In genomic region chr6:43999628-44000027, GRCh38 we compare ENCODE assay signal across 1 cellular context.
TF ChIP-seq lines count a peak whose summit lies in the region.

No MANE protein-coding gene starts in this region.

TF ChIP-seq in HepG2, 621 proteins besides CTCF, POLR2A, EP300 and RAD21 (continued from another document):
- TF ChIP-seq, protein P1, sequence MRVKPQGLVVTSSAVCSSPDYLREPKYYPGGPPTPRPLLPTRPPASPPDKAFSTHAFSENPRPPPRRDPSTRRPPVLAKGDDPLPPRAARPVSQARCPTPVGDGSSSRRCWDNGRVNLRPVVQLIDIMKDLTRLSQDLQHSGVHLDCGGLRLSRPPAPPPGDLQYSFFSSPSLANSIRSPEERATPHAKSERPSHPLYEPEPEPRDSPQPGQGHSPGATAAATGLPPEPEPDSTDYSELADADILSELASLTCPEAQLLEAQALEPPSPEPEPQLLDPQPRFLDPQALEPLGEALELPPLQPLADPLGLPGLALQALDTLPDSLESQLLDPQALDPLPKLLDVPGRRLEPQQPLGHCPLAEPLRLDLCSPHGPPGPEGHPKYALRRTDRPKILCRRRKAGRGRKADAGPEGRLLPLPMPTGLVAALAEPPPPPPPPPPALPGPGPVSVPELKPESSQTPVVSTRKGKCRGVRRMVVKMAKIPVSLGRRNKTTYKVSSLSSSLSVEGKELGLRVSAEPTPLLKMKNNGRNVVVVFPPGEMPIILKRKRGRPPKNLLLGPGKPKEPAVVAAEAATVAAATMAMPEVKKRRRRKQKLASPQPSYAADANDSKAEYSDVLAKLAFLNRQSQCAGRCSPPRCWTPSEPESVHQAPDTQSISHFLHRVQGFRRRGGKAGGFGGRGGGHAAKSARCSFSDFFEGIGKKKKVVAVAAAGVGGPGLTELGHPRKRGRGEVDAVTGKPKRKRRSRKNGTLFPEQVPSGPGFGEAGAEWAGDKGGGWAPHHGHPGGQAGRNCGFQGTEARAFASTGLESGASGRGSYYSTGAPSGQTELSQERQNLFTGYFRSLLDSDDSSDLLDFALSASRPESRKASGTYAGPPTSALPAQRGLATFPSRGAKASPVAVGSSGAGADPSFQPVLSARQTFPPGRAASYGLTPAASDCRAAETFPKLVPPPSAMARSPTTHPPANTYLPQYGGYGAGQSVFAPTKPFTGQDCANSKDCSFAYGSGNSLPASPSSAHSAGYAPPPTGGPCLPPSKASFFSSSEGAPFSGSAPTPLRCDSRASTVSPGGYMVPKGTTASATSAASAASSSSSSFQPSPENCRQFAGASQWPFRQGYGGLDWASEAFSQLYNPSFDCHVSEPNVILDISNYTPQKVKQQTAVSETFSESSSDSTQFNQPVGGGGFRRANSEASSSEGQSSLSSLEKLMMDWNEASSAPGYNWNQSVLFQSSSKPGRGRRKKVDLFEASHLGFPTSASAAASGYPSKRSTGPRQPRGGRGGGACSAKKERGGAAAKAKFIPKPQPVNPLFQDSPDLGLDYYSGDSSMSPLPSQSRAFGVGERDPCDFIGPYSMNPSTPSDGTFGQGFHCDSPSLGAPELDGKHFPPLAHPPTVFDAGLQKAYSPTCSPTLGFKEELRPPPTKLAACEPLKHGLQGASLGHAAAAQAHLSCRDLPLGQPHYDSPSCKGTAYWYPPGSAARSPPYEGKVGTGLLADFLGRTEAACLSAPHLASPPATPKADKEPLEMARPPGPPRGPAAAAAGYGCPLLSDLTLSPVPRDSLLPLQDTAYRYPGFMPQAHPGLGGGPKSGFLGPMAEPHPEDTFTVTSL (CRISPR knock-in tag; IDR thresholded peaks at IDR 0.05; ENCODE audit: borderline replicate concordance) = 0 out of 2 replicates have a peak, but pooled peaks have one; percentile 26
- TF ChIP-seq ZC3H4 (CRISPR knock-in tag; IDR thresholded peaks at IDR 0.05; ENCODE audit: borderline replicate concordance) = peak; percentile 72; the same call in 1 of the 2 replicates
- TF ChIP-seq, protein P2, sequence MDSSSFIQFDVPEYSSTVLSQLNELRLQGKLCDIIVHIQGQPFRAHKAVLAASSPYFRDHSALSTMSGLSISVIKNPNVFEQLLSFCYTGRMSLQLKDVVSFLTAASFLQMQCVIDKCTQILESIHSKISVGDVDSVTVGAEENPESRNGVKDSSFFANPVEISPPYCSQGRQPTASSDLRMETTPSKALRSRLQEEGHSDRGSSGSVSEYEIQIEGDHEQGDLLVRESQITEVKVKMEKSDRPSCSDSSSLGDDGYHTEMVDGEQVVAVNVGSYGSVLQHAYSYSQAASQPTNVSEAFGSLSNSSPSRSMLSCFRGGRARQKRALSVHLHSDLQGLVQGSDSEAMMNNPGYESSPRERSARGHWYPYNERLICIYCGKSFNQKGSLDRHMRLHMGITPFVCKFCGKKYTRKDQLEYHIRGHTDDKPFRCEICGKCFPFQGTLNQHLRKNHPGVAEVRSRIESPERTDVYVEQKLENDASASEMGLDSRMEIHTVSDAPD (CRISPR knock-in tag; IDR thresholded peaks at IDR 0.05) = no peak
- TF ChIP-seq, protein P3, sequence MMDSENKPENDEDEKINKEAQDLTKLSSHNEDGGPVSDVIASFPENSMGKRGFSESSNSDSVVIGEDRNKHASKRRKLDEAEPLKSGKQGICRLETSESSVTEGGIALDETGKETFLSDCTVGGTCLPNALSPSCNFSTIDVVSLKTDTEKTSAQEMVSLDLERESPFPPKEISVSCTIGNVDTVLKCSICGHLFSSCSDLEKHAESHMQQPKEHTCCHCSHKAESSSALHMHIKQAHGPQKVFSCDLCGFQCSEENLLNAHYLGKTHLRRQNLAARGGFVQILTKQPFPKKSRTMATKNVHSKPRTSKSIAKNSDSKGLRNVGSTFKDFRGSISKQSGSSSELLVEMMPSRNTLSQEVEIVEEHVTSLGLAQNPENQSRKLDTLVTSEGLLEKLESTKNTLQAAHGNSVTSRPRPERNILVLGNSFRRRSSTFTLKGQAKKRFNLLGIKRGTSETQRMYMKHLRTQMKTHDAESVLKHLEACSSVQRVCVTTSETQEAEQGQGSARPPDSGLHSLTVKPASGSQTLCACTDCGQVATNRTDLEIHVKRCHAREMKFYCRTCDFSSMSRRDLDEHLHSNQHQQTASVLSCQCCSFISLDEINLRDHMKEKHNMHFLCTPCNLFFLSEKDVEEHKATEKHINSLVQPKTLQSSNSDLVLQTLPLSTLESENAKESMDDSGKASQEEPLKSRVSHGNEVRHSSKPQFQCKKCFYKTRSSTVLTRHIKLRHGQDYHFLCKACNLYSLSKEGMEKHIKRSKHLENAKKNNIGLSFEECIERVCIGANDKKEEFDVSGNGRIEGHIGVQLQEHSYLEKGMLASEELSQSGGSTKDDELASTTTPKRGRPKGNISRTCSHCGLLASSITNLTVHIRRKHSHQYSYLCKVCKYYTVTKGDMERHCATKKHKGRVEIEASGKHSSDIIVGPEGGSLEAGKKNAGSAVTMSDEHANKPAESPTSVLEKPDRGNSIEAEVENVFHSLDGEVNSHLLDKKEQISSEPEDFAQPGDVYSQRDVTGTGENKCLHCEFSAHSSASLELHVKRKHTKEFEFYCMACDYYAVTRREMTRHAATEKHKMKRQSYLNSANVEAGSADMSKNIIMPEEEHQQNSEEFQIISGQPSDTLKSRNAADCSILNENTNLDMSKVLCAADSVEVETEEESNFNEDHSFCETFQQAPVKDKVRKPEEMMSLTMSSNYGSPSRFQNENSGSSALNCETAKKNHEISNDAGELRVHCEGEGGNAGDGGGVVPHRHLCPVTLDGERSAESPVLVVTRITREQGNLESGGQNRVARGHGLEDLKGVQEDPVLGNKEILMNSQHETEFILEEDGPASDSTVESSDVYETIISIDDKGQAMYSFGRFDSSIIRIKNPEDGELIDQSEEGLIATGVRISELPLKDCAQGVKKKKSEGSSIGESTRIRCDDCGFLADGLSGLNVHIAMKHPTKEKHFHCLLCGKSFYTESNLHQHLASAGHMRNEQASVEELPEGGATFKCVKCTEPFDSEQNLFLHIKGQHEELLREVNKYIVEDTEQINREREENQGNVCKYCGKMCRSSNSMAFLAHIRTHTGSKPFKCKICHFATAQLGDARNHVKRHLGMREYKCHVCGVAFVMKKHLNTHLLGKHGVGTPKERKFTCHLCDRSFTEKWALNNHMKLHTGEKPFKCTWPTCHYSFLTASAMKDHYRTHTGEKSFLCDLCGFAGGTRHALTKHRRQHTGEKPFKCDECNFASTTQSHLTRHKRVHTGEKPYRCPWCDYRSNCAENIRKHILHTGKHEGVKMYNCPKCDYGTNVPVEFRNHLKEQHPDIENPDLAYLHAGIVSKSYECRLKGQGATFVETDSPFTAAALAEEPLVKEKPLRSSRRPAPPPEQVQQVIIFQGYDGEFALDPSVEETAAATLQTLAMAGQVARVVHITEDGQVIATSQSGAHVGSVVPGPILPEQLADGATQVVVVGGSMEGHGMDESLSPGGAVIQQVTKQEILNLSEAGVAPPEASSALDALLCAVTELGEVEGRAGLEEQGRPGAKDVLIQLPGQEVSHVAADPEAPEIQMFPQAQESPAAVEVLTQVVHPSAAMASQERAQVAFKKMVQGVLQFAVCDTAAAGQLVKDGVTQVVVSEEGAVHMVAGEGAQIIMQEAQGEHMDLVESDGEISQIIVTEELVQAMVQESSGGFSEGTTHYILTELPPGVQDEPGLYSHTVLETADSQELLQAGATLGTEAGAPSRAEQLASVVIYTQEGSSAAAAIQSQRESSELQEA (CRISPR knock-in tag; IDR thresholded peaks at IDR 0.05; ENCODE audit: not compliant biosample characterization) = no peak
- TF ChIP-seq POLR2AphosphoS5 (IDR thresholded peaks at IDR 0.05; ENCODE audit: low read depth, low read length) = peak; percentile 52; the same call in 1 of the 2 replicates
